ENCODE assay signal across 3 cellular contexts in the genomic region with DNA sequence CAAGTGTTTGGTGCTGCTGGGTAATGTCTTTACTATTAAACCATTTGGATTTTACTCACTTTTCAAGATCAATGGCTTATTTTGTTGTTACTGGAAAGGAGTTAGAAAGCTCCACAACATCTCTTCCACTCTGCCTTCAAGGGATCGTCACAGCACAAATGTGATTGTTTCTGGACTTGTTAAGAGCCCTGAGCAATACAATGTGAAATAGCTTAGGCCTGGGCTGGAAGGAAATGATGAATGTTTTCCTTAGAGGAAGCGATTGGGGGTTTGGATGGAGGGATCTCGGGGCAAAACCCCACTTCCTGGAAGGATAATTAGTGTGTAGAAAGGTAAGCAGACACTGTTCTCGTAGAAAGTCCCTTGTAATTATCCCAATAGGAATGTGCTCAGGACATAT.
TF ChIP-seq lines count a peak whose summit lies in the region.

No MANE protein-coding gene starts in this region.

TF ChIP-seq in SK-N-SH, 30 proteins besides CTCF, POLR2A, EP300 and RAD21 (continued from another document):
- TF ChIP-seq USF1 (IDR thresholded peaks at IDR 0.05; ENCODE audit: borderline replicate concordance, low read depth) (no peak), IRF3 (IDR thresholded peaks at IDR 0.05; ENCODE audit: low read depth, low read length) (no peak), EZH2phosphoT487 (IDR thresholded peaks at IDR 0.05; ENCODE audit: borderline replicate concordance, low read depth) (no peak)
- TF ChIP-seq, protein P1, sequence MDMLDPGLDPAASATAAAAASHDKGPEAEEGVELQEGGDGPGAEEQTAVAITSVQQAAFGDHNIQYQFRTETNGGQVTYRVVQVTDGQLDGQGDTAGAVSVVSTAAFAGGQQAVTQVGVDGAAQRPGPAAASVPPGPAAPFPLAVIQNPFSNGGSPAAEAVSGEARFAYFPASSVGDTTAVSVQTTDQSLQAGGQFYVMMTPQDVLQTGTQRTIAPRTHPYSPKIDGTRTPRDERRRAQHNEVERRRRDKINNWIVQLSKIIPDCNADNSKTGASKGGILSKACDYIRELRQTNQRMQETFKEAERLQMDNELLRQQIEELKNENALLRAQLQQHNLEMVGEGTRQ (IDR thresholded peaks at IDR 0.05; ENCODE audit: borderline replicate concordance, low read depth, low read length), result no peak

TF ChIP-seq in SK-N-SH treated with all-trans-retinoic acid at 6 μM for 48 hours, 23 proteins besides CTCF, POLR2A, EP300 and RAD21 (continued from another document):
- TF ChIP-seq ZFP30 (CRISPR knock-in tag; IDR thresholded peaks at IDR 0.05), result no peak
- TF ChIP-seq ISL1 (CRISPR knock-in tag; IDR thresholded peaks at IDR 0.05), result no peak

TF ChIP-seq in WTC11, 78 proteins besides CTCF, POLR2A, EP300 and RAD21:
- TF ChIP-seq ZNF396 (CRISPR knock-in tag; IDR thresholded peaks at IDR 0.05; ENCODE audit: borderline replicate concordance), result no peak
- TF ChIP-seq SP1 (CRISPR knock-in tag; conservative IDR thresholded peaks at IDR 0.05), result no peak
- TF ChIP-seq, protein P2, sequence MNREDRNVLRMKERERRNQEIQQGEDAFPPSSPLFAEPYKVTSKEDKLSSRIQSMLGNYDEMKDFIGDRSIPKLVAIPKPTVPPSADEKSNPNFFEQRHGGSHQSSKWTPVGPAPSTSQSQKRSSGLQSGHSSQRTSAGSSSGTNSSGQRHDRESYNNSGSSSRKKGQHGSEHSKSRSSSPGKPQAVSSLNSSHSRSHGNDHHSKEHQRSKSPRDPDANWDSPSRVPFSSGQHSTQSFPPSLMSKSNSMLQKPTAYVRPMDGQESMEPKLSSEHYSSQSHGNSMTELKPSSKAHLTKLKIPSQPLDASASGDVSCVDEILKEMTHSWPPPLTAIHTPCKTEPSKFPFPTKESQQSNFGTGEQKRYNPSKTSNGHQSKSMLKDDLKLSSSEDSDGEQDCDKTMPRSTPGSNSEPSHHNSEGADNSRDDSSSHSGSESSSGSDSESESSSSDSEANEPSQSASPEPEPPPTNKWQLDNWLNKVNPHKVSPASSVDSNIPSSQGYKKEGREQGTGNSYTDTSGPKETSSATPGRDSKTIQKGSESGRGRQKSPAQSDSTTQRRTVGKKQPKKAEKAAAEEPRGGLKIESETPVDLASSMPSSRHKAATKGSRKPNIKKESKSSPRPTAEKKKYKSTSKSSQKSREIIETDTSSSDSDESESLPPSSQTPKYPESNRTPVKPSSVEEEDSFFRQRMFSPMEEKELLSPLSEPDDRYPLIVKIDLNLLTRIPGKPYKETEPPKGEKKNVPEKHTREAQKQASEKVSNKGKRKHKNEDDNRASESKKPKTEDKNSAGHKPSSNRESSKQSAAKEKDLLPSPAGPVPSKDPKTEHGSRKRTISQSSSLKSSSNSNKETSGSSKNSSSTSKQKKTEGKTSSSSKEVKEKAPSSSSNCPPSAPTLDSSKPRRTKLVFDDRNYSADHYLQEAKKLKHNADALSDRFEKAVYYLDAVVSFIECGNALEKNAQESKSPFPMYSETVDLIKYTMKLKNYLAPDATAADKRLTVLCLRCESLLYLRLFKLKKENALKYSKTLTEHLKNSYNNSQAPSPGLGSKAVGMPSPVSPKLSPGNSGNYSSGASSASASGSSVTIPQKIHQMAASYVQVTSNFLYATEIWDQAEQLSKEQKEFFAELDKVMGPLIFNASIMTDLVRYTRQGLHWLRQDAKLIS (CRISPR knock-in tag; IDR thresholded peaks at IDR 0.05; ENCODE audit: borderline replicate concordance), result no peak
- TF ChIP-seq IRF1 (CRISPR knock-in tag; IDR thresholded peaks at IDR 0.05), result no peak
- TF ChIP-seq CREB1 (CRISPR knock-in tag; IDR thresholded peaks at IDR 0.05), result no peak
- no peak for TF ChIP-seq MYBL2 (CRISPR knock-in tag; IDR thresholded peaks at IDR 0.05)
- TF ChIP-seq TEAD4 (CRISPR knock-in tag; IDR thresholded peaks at IDR 0.05), result no peak
- TF ChIP-seq TP53 (CRISPR knock-in tag; IDR thresholded peaks at IDR 0.05), result no peak
- no peak for TF ChIP-seq ETV6 (CRISPR knock-in tag; IDR thresholded peaks at IDR 0.05)
- TF ChIP-seq NFATC4 (CRISPR knock-in tag; IDR thresholded peaks at IDR 0.05), result no peak
- TF ChIP-seq, protein P3, sequence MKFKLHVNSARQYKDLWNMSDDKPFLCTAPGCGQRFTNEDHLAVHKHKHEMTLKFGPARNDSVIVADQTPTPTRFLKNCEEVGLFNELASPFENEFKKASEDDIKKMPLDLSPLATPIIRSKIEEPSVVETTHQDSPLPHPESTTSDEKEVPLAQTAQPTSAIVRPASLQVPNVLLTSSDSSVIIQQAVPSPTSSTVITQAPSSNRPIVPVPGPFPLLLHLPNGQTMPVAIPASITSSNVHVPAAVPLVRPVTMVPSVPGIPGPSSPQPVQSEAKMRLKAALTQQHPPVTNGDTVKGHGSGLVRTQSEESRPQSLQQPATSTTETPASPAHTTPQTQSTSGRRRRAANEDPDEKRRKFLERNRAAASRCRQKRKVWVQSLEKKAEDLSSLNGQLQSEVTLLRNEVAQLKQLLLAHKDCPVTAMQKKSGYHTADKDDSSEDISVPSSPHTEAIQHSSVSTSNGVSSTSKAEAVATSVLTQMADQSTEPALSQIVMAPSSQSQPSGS (CRISPR knock-in tag; IDR thresholded peaks at IDR 0.05; ENCODE audit: borderline replicate concordance, low read depth), result no peak
- TF ChIP-seq ZNF121 (CRISPR knock-in tag; IDR thresholded peaks at IDR 0.05), result no peak
